In genomic region chr19:4968462-4969291, GRCh38 we compare ENCODE assay signal across 8 cellular contexts. TPM values are rescaled to one million over a fixed set of nuclear protein-coding genes. Genes with fewer than 3 reads are reported as not detected.
DNase-seq lines count a peak whose midpoint lies in the region; ATAC-seq and TF ChIP-seq lines count a peak whose summit lies in the region.

TSS of gene KDM4B (plus strand) at chr19:4969113. CDS start at chr19:5032891, 63,778 bp downstream.

- ATAC-seq in GM19397 (IDR thresholded peaks at IDR 0.05; ENCODE audit: unreplicated experiment) (peak; percentile 87), HG03571 (IDR thresholded peaks at IDR 0.05; ENCODE audit: unreplicated experiment) (peak; percentile 89)

- H3K4me3 ChIP-seq in dorsolateral prefrontal cortex (peak within 1 kb of the TSS; percentile 49 to 85 (median 72)), lower leg skin (ENCODE audit: low read depth, poor library complexity, severe bottlenecking) (peak within 1 kb of the TSS; percentile 34)

- peaks cover 0 to 4% (median 0%) of the 10 kb centered on the region in 3 donors for H3K27me3 Mint-ChIP-seq in CD14-positive monocyte (ENCODE audit: low read depth in 3 of 3)

- 1% methylated on average over 16 to 25 of the region's 96 CpGs for WGBS in lower leg skin, 2 donors

- TF ChIP-seq CTCF in CD14-positive monocyte (IDR thresholded peaks at IDR 0.05) (no peak), dorsolateral prefrontal cortex (IDR thresholded peaks at IDR 0.05 in 54 of 56, conservative IDR thresholded peaks at IDR 0.05 in 2 of 56; ENCODE audit: low read depth in 1 of 56, partially characterized antibody in 56 of 56) (peak in 9 of 56 donors; percentile 4 to 43 (median 16)), lower leg skin (IDR thresholded peaks at IDR 0.05) (peak in 1 of 3 donors; percentile 44)

- peak within 1 kb of the TSS in 51 of 59 donors; percentile 30 to 89 (median 77) for H3K27ac ChIP-seq in dorsolateral prefrontal cortex

- H3K27me3 ChIP-seq in dorsolateral prefrontal cortex: no peaks in the 10 kb centered on the region

- DNase-seq in CD14-positive monocyte (ENCODE audit: low spot score) (peak; percentile 99), NCI-H82 (lab: John Stamatoyannopoulos, UW) (peak; percentile 99), dorsolateral prefrontal cortex (peak; percentile 98 to 100 (median 99)), lower leg skin (ENCODE audit: low spot score in 2 of 2) (peak; percentile 98 to 100)
- DNase-seq in activated CD4-positive, alpha-beta T cell treated with anti-CD3 and anti-CD28 coated beads, Interleukin-2, amount 50 U/mL, for 48 hours: peak; percentile 97 to 98
- peak; percentile 96 to 99 for DNase-seq in stimulated activated CD4-positive, alpha-beta T cell treated with anti-CD3 and anti-CD28 coated beads, Interleukin-4, amount 100 ng/mL, for 48 hours (ENCODE audit: low read depth in 2 of 2)

- H3K4me1 Mint-ChIP-seq in CD14-positive monocyte: peaks cover 40% of the 10 kb centered on the region

- peaks cover 0 to 2% (median 0%) of the 10 kb centered on the region in 7 donors for H3K9me3 Mint-ChIP-seq in CD14-positive monocyte

- TF ChIP-seq POLR2A in lower leg skin (IDR thresholded peaks at IDR 0.05): peak in 1 of 2 donors; percentile 93

- H3K36me3 Mint-ChIP-seq in CD14-positive monocyte: peaks cover 11 to 12% of the 10 kb centered on the region in 2 donors

- H3K4me3 Mint-ChIP-seq in CD14-positive monocyte: peak within 1 kb of the TSS; percentile 91 to 95

- intact Hi-C loops in CD14-positive monocyte (cut with micrococcal nuclease): loop anchor here in 1 of 2 donors (10.0 kb wide), 1 partner anchor 164 kb away; no protein-coding TSS in a partner anchor
- intact Hi-C loops in dorsolateral prefrontal cortex (cut with DNase I): loop anchor here in 1 of 2 donors (5.0 kb wide), 3 partner anchors 64 to 156 kb away; no protein-coding TSS in a partner anchor
- intact Hi-C loops in lower leg skin (cut with DNase I; ENCODE audit: low total_unique reads): no loop called here

- peak within 1 kb of the TSS; percentile 88 to 95 (median 93) for H3K27ac Mint-ChIP-seq in CD14-positive monocyte

RNA-seq across cellular contexts. Expression of gene KDM4B, which starts in this region (rescaled TPM):
- 10 to 100 TPM in 1 of 2 donors, 1 to 10 TPM in 1; 6.4 to 12.7 TPM for polyA plus RNA-seq in CD14-positive monocyte
- total RNA-seq in dorsolateral prefrontal cortex (10 to 100 TPM; 35.7 to 91.2 (median 55.2) TPM), lower leg skin (10 to 100 TPM; 40.1 to 71.4 (median 51.3) TPM)

Comparison
In these comparisons a context has a peak if more than half of its experiments do, and no peak if none do; other contexts are left out.
1. Peak in every context shown above with its lines: DNase-seq, ATAC-seq, H3K4me3 ChIP-seq and H3K27ac ChIP-seq.